In the genomic region with DNA sequence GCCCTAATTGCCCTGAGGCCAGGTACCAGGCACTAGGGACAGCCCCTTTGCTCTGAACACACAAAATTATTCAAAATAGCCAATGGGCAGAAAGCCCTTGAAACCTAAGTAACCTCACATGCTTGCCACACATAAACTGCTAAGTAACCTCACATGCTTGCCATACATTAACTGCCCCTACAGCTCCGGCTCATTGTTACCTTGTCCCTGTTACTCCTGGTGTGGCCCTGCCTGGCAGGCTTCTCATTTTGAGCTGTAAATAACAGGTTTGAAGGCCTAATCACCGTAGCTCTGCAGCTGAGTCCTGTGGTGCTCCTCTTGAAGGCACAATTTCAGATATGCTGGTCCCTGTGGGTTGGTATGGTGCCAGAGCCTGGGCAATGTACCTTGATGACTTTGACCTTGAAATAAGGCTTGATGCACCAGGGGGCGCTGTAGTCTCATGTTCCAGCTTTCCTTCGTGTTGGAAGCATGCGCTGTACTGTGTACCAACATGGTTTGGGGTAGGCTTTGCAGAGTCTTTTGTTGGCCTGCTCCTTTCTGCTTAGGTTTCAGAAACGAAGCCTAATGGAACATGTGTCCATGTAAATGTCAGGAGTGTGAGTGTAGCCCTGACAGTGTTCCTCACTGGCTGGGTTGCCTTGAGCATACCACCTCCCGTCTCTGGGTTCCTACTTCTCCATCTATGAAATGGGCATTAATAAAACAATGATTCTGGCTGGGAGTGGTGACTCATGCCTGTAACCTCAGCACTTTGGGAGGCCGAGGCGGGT, we compare ENCODE assay signal across 8 cellular contexts. TPM values are rescaled to one million over a fixed set of nuclear protein-coding genes. Genes with fewer than 3 reads are reported as not detected.
DNase-seq lines count a peak whose midpoint lies in the region; ATAC-seq and TF ChIP-seq lines count a peak whose summit lies in the region.

No MANE protein-coding gene starts in this region.

- no peaks in the 10 kb centered on the region for H3K9me3 Mint-ChIP-seq in progenitor cell of endocrine pancreas (ENCODE audit: low read depth)

- no peak overlapping the region for H3K4me3 Mint-ChIP-seq in progenitor cell of endocrine pancreas (ENCODE audit: low read depth)

- H3K4me1 Mint-ChIP-seq in progenitor cell of endocrine pancreas (ENCODE audit: low read depth), result peaks cover 4% of the 10 kb centered on the region

- intact Hi-C loops in vagina (cut with DNase I), result no loop called here

- ATAC-seq in GM21825 (IDR thresholded peaks at IDR 0.05; ENCODE audit: unreplicated experiment), result peak; percentile 81

- H3K27ac Mint-ChIP-seq in progenitor cell of endocrine pancreas, result no peak overlapping the region

- no peak for TF ChIP-seq POLR2A in vagina (IDR thresholded peaks at IDR 0.05)

- no peaks in the 10 kb centered on the region for H3K36me3 Mint-ChIP-seq in progenitor cell of endocrine pancreas (ENCODE audit: insufficient read depth)

- H3K36me3 ChIP-seq in vagina, result no peaks in the 10 kb centered on the region

- no peaks in the 10 kb centered on the region for H3K4me1 ChIP-seq in vagina

- peak; percentile 84 for TF ChIP-seq CTCF in LNCaP clone FGC (IDR thresholded peaks at IDR 0.05; ENCODE audit: control insufficient read depth, extremely low read depth, insufficient read depth)
- peak; percentile 73 for TF ChIP-seq CTCF in progenitor cell of endocrine pancreas (IDR thresholded peaks at IDR 0.05; ENCODE audit: unreplicated experiment)
- TF ChIP-seq CTCF in vagina (IDR thresholded peaks at IDR 0.05), result peak; percentile 49 to 65 (median 63)

- H3K27ac ChIP-seq in vagina, result no peak overlapping the region

- no peak overlapping the region for H3K4me3 ChIP-seq in LNCaP clone FGC (ENCODE audit: low read depth, low read length)
- H3K4me3 ChIP-seq in vagina, result no peak overlapping the region

- H3K27me3 ChIP-seq in vagina, result no peaks in the 10 kb centered on the region

- H3K9me3 ChIP-seq in vagina, result no peaks in the 10 kb centered on the region

- H3K27me3 Mint-ChIP-seq in progenitor cell of endocrine pancreas, result peaks cover 13% of the 10 kb centered on the region

- DNase-seq in ELF-1 (ENCODE audit: low read depth, low spot score), result peak; percentile 84
- peak; percentile 69 for DNase-seq in LNCaP clone FGC (ENCODE audit: low read depth)
- DNase-seq in SHP77 (lab: John Stamatoyannopoulos, UW), result peak; percentile 91 to 92
- peak; percentile 87 for DNase-seq in activated T-helper 9 cell treated with anti-CD3 and anti-CD28 coated beads, Interleukin-2, amount 50 U/mL, for 16 hours (ENCODE audit: low read depth)
- peak; percentile 82 for DNase-seq in glomerular endothelial cell (ENCODE audit: extremely low read depth, low read depth, low spot score)
- peak; percentile 65 for DNase-seq in progenitor cell of endocrine pancreas (ENCODE audit: low spot score, unreplicated experiment)
- DNase-seq in vagina (ENCODE audit: extremely low spot score in 2 of 2), result peak in 1 of 2 donors; percentile 76

RNA-seq across cellular contexts. Expression of gene CCR4, which starts 3.8 kb away (rescaled TPM):
- total RNA-seq in glomerular endothelial cell (0.64 and 0.78 TPM in 2 replicates), progenitor cell of endocrine pancreas (not detected in 2 replicates), vagina (0.49 TPM)
